In genomic region chr5:73591102-73591695, GRCh38 we compare ENCODE assay signal across 8 cellular contexts. TPM values are rescaled to one million over a fixed set of nuclear protein-coding genes. Genes with fewer than 3 reads are reported as not detected.
DNase-seq lines count a peak whose midpoint lies in the region; ATAC-seq and TF ChIP-seq lines count a peak whose summit lies in the region.

No MANE protein-coding gene starts in this region.

- no peak overlapping the region for H3K27ac Mint-ChIP-seq in activated naive CD4-positive, alpha-beta T cell treated with anti-CD3 and anti-CD28 coated beads for 36 hours
- H3K27ac Mint-ChIP-seq in naive thymus-derived CD8-positive, alpha-beta T cell, result no peak overlapping the region

- CTCF ChIA-PET in activated naive CD4-positive, alpha-beta T cell treated with anti-CD3 and anti-CD28 coated beads for 36 hours (lab: Charles Lee), result interaction anchor here (0.6 to 6.5 kb wide), 33 partner anchors 9 to 896 kb away, joined by 3 to 155 read pairs (median 4); no protein-coding TSS in a partner anchor

- no peaks in the 10 kb centered on the region for H3K27me3 ChIP-seq in WERI-Rb-1 (ENCODE audit: insufficient read depth, low read depth, severe bottlenecking)

- H3K4me3 ChIP-seq in WERI-Rb-1 (ENCODE audit: low read depth, low read length), result no peak overlapping the region

- H3K36me3 ChIP-seq in WERI-Rb-1, result no peaks in the 10 kb centered on the region

- no peaks in the 10 kb centered on the region for H3K27me3 Mint-ChIP-seq in activated naive CD4-positive, alpha-beta T cell treated with anti-CD3 and anti-CD28 coated beads for 36 hours (ENCODE audit: low read depth)
- H3K27me3 Mint-ChIP-seq in naive thymus-derived CD8-positive, alpha-beta T cell, result peaks cover 0 to 1% (median 0%) of the 10 kb centered on the region in 5 donors

- H3K9me3 Mint-ChIP-seq in activated naive CD4-positive, alpha-beta T cell treated with anti-CD3 and anti-CD28 coated beads for 36 hours, result no peaks in the 10 kb centered on the region
- no peaks in the 10 kb centered on the region for H3K9me3 Mint-ChIP-seq in naive thymus-derived CD8-positive, alpha-beta T cell

- TF ChIP-seq POLR2A in erythroblast (IDR thresholded peaks at IDR 0.05; ENCODE audit: low read length), result no peak

- POLR2A ChIA-PET in naive thymus-derived CD8-positive, alpha-beta T cell (lab: Charles Lee), result interaction anchor here (0.6 kb wide), 1 partner anchor 53 kb away, joined by 3 read pairs; no protein-coding TSS in a partner anchor

- intact Hi-C loops in activated naive CD4-positive, alpha-beta T cell treated with anti-CD3 and anti-CD28 coated beads for 36 hours (cut with micrococcal nuclease), result loop anchor here (1.0 to 2.0 kb wide), 4 partner anchors 72 to 1058 kb away; no protein-coding TSS in a partner anchor

- no peaks in the 10 kb centered on the region for H3K4me1 Mint-ChIP-seq in activated naive CD4-positive, alpha-beta T cell treated with anti-CD3 and anti-CD28 coated beads for 36 hours (ENCODE audit: low read depth)
- H3K4me1 Mint-ChIP-seq in naive thymus-derived CD8-positive, alpha-beta T cell, result peaks cover 0 to 2% (median 0%) of the 10 kb centered on the region in 4 donors

- ATAC-seq in HG02852 (IDR thresholded peaks at IDR 0.05; ENCODE audit: unreplicated experiment) (peak; percentile 68), GM19324 (IDR thresholded peaks at IDR 0.05; ENCODE audit: low FRiP score, unreplicated experiment) (no peak)
- ATAC-seq in naive thymus-derived CD8-positive, alpha-beta T cell, result peak; percentile 61 to 70

- H3K27ac ChIP-seq in WERI-Rb-1, result no peak overlapping the region

- DNase-seq in activated naive CD4-positive, alpha-beta T cell treated with anti-CD3 and anti-CD28 coated beads for 36 hours, result peak; percentile 63
- DNase-seq in activated naive CD4-positive, alpha-beta T cell treated with Interleukin-2 at 50 U/mL for 16 hours, result no peak
- DNase-seq in NCI-H2227 (lab: John Stamatoyannopoulos, UW; ENCODE audit: unreplicated experiment), result peak; percentile 76
- peak; percentile 47 for DNase-seq in WERI-Rb-1
- peak; percentile 77 to 87 for DNase-seq in erythroblast (lab: John Stamatoyannopoulos, UW)
- peak in 9 of 10 donors; percentile 7 to 73 (median 57) for DNase-seq in naive thymus-derived CD8-positive, alpha-beta T cell

- peak; percentile 50; the same call in 1 of the 2 replicates for TF ChIP-seq CTCF in WERI-Rb-1 (IDR thresholded peaks at IDR 0.05; ENCODE audit: low read depth, low read length)

- H3K36me3 Mint-ChIP-seq in activated naive CD4-positive, alpha-beta T cell treated with anti-CD3 and anti-CD28 coated beads for 36 hours (ENCODE audit: low read depth), result peaks cover 3% of the 10 kb centered on the region
- no peaks in the 10 kb centered on the region for H3K36me3 Mint-ChIP-seq in naive thymus-derived CD8-positive, alpha-beta T cell

- H3K4me3 Mint-ChIP-seq in activated naive CD4-positive, alpha-beta T cell treated with anti-CD3 and anti-CD28 coated beads for 36 hours, result no peak overlapping the region
- H3K4me3 Mint-ChIP-seq in naive thymus-derived CD8-positive, alpha-beta T cell, result no peak overlapping the region

- H3K9me3 ChIP-seq in WERI-Rb-1 (ENCODE audit: severe bottlenecking), result no peaks in the 10 kb centered on the region

RNA-seq across cellular contexts. Expression of gene UTP15, which starts 25.7 kb away (rescaled TPM):
- total RNA-seq in activated naive CD4-positive, alpha-beta T cell treated with anti-CD3 and anti-CD28 coated beads for 36 hours, result 10 to 100 TPM; 25.3 to 28.5 TPM
- 10 to 100 TPM; 28.1 to 32.9 TPM for total RNA-seq in naive thymus-derived CD8-positive, alpha-beta T cell
- polyA plus RNA-seq in naive thymus-derived CD8-positive, alpha-beta T cell, result 1 to 10 TPM; 5.3 to 9.8 (median 7.9) TPM

RNA-seq across cellular contexts. Expression of gene ANKRA2, which starts 25.8 kb away (rescaled TPM):
- total RNA-seq in activated naive CD4-positive, alpha-beta T cell treated with anti-CD3 and anti-CD28 coated beads for 36 hours, result 10 to 100 TPM; 26.5 to 26.9 TPM
- 10 to 100 TPM; 57.8 to 64.2 TPM for total RNA-seq in naive thymus-derived CD8-positive, alpha-beta T cell
- 10 to 100 TPM; 20.9 to 22.8 (median 21.8) TPM for polyA plus RNA-seq in naive thymus-derived CD8-positive, alpha-beta T cell

RNA-seq across cellular contexts. Expression of gene ARHGEF28, which starts 34.8 kb away (rescaled TPM):
- total RNA-seq in activated naive CD4-positive, alpha-beta T cell treated with anti-CD3 and anti-CD28 coated beads for 36 hours, result not detected
- under 1 TPM in 1 of 2 experiments, not detected in 1; 0.52 TPM for total RNA-seq in naive thymus-derived CD8-positive, alpha-beta T cell
- polyA plus RNA-seq in naive thymus-derived CD8-positive, alpha-beta T cell, result not detected
